ENCODE assay signal across 16 cellular contexts in genomic region chr19:19674315-19674714, GRCh38. TPM values are rescaled to one million over a fixed set of nuclear protein-coding genes. Genes with fewer than 3 reads are reported as not detected.
DNase-seq lines count a peak whose midpoint lies in the region; ATAC-seq and TF ChIP-seq lines count a peak whose summit lies in the region.
"Had no signal": no experiment of that assay in that cellular context is flagged by ENCODE, and none has a peak within 500 bp of the region (broad histone marks: within the 10 kb centered on the region; RNA-seq: fewer than 3 reads in every experiment).

No MANE protein-coding gene starts in this region.

- peaks cover 100% of the 10 kb centered on the region for H3K79me2 ChIP-seq in DND-41 (ENCODE audit: insufficient read depth, low read length)

- peaks cover 92% of the 10 kb centered on the region for H3K36me3 Mint-ChIP-seq in activated naive CD4-positive, alpha-beta T cell treated with anti-CD3 and anti-CD28 coated beads, Interleukin-2, amount 10 ng/mL, durations not matched to agents 7 days and 5 days
- H3K36me3 Mint-ChIP-seq in activated naive CD8-positive, alpha-beta T cell treated with anti-CD3 and anti-CD28 coated beads, Interleukin-2, amount 10 ng/mL, durations not matched to agents 7 days and 5 days, result peaks cover 93% of the 10 kb centered on the region
- H3K36me3 Mint-ChIP-seq in naive thymus-derived CD4-positive, alpha-beta T cell, result peaks cover 31 to 95% (median 78%) of the 10 kb centered on the region in 5 donors

- no peak overlapping the region for H3K4me3 Mint-ChIP-seq in activated naive CD4-positive, alpha-beta T cell treated with anti-CD3 and anti-CD28 coated beads, Interleukin-2, amount 10 ng/mL, durations not matched to agents 7 days and 5 days
- H3K4me3 Mint-ChIP-seq in activated naive CD8-positive, alpha-beta T cell treated with anti-CD3 and anti-CD28 coated beads, Interleukin-2, amount 10 ng/mL, durations not matched to agents 7 days and 5 days, result no peak overlapping the region
- peak overlapping the region in 9 of 10 donors; percentile 37 to 65 (median 51) for H3K4me3 Mint-ChIP-seq in naive thymus-derived CD4-positive, alpha-beta T cell

- H3K27me3 ChIP-seq in DND-41 (ENCODE audit: insufficient read depth, low read length, poor library complexity) (no peaks in the 10 kb centered on the region), upper lobe of left lung (no peaks in the 10 kb centered on the region)
- no peaks in the 10 kb centered on the region for H3K27me3 ChIP-seq in naive thymus-derived CD4-positive, alpha-beta T cell (ENCODE audit: control insufficient read depth in 2 of 2, insufficient read depth in 2 of 2, low read length in 2 of 2)

- WGBS in upper lobe of left lung, 2 donors, result 98 to 99% methylated on average over 6 of the region's 6 CpGs

- H3K27me3 Mint-ChIP-seq in activated naive CD4-positive, alpha-beta T cell treated with anti-CD3 and anti-CD28 coated beads, Interleukin-2, amount 10 ng/mL, durations not matched to agents 7 days and 5 days, result no peaks in the 10 kb centered on the region
- H3K27me3 Mint-ChIP-seq in activated naive CD8-positive, alpha-beta T cell treated with anti-CD3 and anti-CD28 coated beads, Interleukin-2, amount 10 ng/mL, durations not matched to agents 7 days and 5 days, result no peaks in the 10 kb centered on the region
- no peaks in the 10 kb centered on the region for H3K27me3 Mint-ChIP-seq in naive thymus-derived CD4-positive, alpha-beta T cell

- TF ChIP-seq POLR2A in upper lobe of left lung (IDR thresholded peaks at IDR 0.05), result no peak

- peaks cover 64% of the 10 kb centered on the region for H3K9me3 Mint-ChIP-seq in activated naive CD4-positive, alpha-beta T cell treated with anti-CD3 and anti-CD28 coated beads, Interleukin-2, amount 10 ng/mL, durations not matched to agents 7 days and 5 days
- H3K9me3 Mint-ChIP-seq in activated naive CD8-positive, alpha-beta T cell treated with anti-CD3 and anti-CD28 coated beads, Interleukin-2, amount 10 ng/mL, durations not matched to agents 7 days and 5 days, result peaks cover 43% of the 10 kb centered on the region
- H3K9me3 Mint-ChIP-seq in naive thymus-derived CD4-positive, alpha-beta T cell, result peaks cover 4 to 89% (median 69%) of the 10 kb centered on the region in 11 donors

- H3K27ac ChIP-seq in DND-41 (ENCODE audit: low read length), result no peak overlapping the region
- no peak overlapping the region for H3K27ac ChIP-seq in naive thymus-derived CD4-positive, alpha-beta T cell (ENCODE audit: low read depth, low read length)
- H3K27ac ChIP-seq in upper lobe of left lung, result no peak overlapping the region

- H4K20me1 ChIP-seq in DND-41 (ENCODE audit: insufficient read depth, low read length), result peaks cover 63% of the 10 kb centered on the region

- ATAC-seq in DND-41 (ENCODE audit: insufficient read depth, low read depth) (no peak), upper lobe of left lung (ENCODE audit: low FRiP score in 2 of 2) (no peak)
- ATAC-seq in activated naive CD8-positive, alpha-beta T cell treated with anti-CD3 and anti-CD28 coated beads, Interleukin-2, amount 10 ng/mL, durations not matched to agents 7 days and 5 days (ENCODE audit: low read depth), result no peak
- no peak for ATAC-seq in naive thymus-derived CD4-positive, alpha-beta T cell
- ATAC-seq: Panc1, Right ventricle myocardium inferior had no signal

- H3K27ac Mint-ChIP-seq in activated naive CD4-positive, alpha-beta T cell treated with anti-CD3 and anti-CD28 coated beads, Interleukin-2, amount 10 ng/mL, durations not matched to agents 7 days and 5 days, result peak overlapping the region; percentile 81
- H3K27ac Mint-ChIP-seq in activated naive CD8-positive, alpha-beta T cell treated with anti-CD3 and anti-CD28 coated beads, Interleukin-2, amount 10 ng/mL, durations not matched to agents 7 days and 5 days, result peak overlapping the region; percentile 58
- H3K27ac Mint-ChIP-seq in naive thymus-derived CD4-positive, alpha-beta T cell, result peak overlapping the region in 4 of 9 donors; percentile 14 to 59 (median 39)

- H3K4me1 Mint-ChIP-seq in activated naive CD4-positive, alpha-beta T cell treated with anti-CD3 and anti-CD28 coated beads, Interleukin-2, amount 10 ng/mL, durations not matched to agents 7 days and 5 days, result peaks cover 28% of the 10 kb centered on the region
- H3K4me1 Mint-ChIP-seq in activated naive CD8-positive, alpha-beta T cell treated with anti-CD3 and anti-CD28 coated beads, Interleukin-2, amount 10 ng/mL, durations not matched to agents 7 days and 5 days, result peaks cover 22% of the 10 kb centered on the region
- peaks cover 5 to 53% (median 26%) of the 10 kb centered on the region in 7 donors for H3K4me1 Mint-ChIP-seq in naive thymus-derived CD4-positive, alpha-beta T cell

- CTCF ChIA-PET in activated naive CD4-positive, alpha-beta T cell treated with anti-CD3 and anti-CD28 coated beads, Interleukin-2, amount 10 ng/mL, durations not matched to agents 7 days and 5 days (lab: Charles Lee), result no interaction called here
- CTCF ChIA-PET in naive thymus-derived CD4-positive, alpha-beta T cell (lab: Charles Lee), result no interaction called here

- TF ChIP-seq CTCF in DND-41 (IDR thresholded peaks at IDR 0.05; ENCODE audit: borderline replicate concordance, extremely low read depth, low read length, poor library complexity, severe bottlenecking), result no peak
- TF ChIP-seq CTCF in upper lobe of left lung (IDR thresholded peaks at IDR 0.05), result no peak

- TF ChIP-seq EP300 in upper lobe of left lung (IDR thresholded peaks at IDR 0.05), result no peak

- POLR2A ChIA-PET in activated naive CD8-positive, alpha-beta T cell treated with anti-CD3 and anti-CD28 coated beads, Interleukin-2, amount 10 ng/mL, durations not matched to agents 7 days and 5 days (lab: Charles Lee), result no interaction called here
- POLR2A ChIA-PET in naive thymus-derived CD4-positive, alpha-beta T cell (lab: Charles Lee), result interaction anchor here (1.1 to 5.3 kb wide), 2 partner anchors 10 to 11 kb away, joined by 4 to 33 read pairs; no protein-coding TSS in a partner anchor

- no peak overlapping the region for H3K9ac ChIP-seq in DND-41 (ENCODE audit: low read depth, low read length)

- peaks cover 98% of the 10 kb centered on the region for H3K36me3 ChIP-seq in DND-41 (ENCODE audit: insufficient read depth, low read length)
- H3K36me3 ChIP-seq in naive thymus-derived CD4-positive, alpha-beta T cell (ENCODE audit: control insufficient read depth in 2 of 3, insufficient read depth in 3 of 3, low read length in 3 of 3), result peaks cover 53 to 92% (median 57%) of the 10 kb centered on the region in 3 experiments
- peaks cover 17 to 62% (median 29%) of the 10 kb centered on the region in 4 donors for H3K36me3 ChIP-seq in upper lobe of left lung

- intact Hi-C loops in naive thymus-derived CD4-positive, alpha-beta T cell (cut with micrococcal nuclease), result no loop called here

- H2AFZ ChIP-seq in DND-41 (ENCODE audit: low read depth, low read length), result no peak overlapping the region

- no peak for DNase-seq in activated naive CD4-positive, alpha-beta T cell treated with anti-CD3 and anti-CD28 coated beads, Interleukin-2, amount 10 ng/mL, durations not matched to agents 7 days and 5 days
- DNase-seq in activated naive CD4-positive, alpha-beta T cell treated with Interleukin-2 at 50 U/mL for 16 hours, result no peak
- DNase-seq in DND-41 (no peak), upper lobe of left lung (no peak), MV-4-11 (lab: John Stamatoyannopoulos, UW) (no peak), NCI-H524 treated with DMSO at 0.1 percent for 48 hours (lab: John Stamatoyannopoulos, UW) (no peak)
- DNase-seq in activated naive CD8-positive, alpha-beta T cell treated with anti-CD3 and anti-CD28 coated beads, Interleukin-2, amount 10 ng/mL, durations not matched to agents 7 days and 5 days, result no peak
- DNase-seq in naive thymus-derived CD4-positive, alpha-beta T cell, result no peak
- DNase-seq: ACHN, H7, Karpas-422, NCI-H1417, NCI-H2029, NCI-H2171 treated with DMSO at 0.1 percent for 48 hours had no signal

- H3K9me3 ChIP-seq in DND-41 (ENCODE audit: insufficient read depth, low read length, severe bottlenecking) (peaks cover 31% of the 10 kb centered on the region), upper lobe of left lung (peaks cover 5 to 44% (median 18%) of the 10 kb centered on the region in 4 donors)
- peaks cover 6 to 73% (median 51%) of the 10 kb centered on the region in 3 experiments for H3K9me3 ChIP-seq in naive thymus-derived CD4-positive, alpha-beta T cell (ENCODE audit: control insufficient read depth in 2 of 3, low read length in 3 of 3)

- H3K4me2 ChIP-seq in DND-41 (ENCODE audit: insufficient read depth, low read length), result peak overlapping the region; percentile 53

- H3K4me3 ChIP-seq in DND-41 (ENCODE audit: low read depth in 1 of 2, low read length in 2 of 2), result peak overlapping the region in 1 of 2 experiments; percentile 43; a peak in 1 of 4 replicates
- no peak overlapping the region for H3K4me3 ChIP-seq in naive thymus-derived CD4-positive, alpha-beta T cell (ENCODE audit: low read length)
- H3K4me3 ChIP-seq in upper lobe of left lung, result no peak overlapping the region

- peaks cover 66% of the 10 kb centered on the region for H3K4me1 ChIP-seq in DND-41 (ENCODE audit: insufficient read depth, low read length)
- H3K4me1 ChIP-seq in naive thymus-derived CD4-positive, alpha-beta T cell (ENCODE audit: control insufficient read depth in 2 of 2, insufficient read depth in 2 of 2, low read length in 2 of 2), result peaks cover 7 to 17% of the 10 kb centered on the region in 2 donors
- peaks cover 7 to 12% (median 10%) of the 10 kb centered on the region in 4 donors for H3K4me1 ChIP-seq in upper lobe of left lung

RNA-seq across cellular contexts. Expression of gene ZNF101, which starts 5.7 kb away (rescaled TPM):
- total RNA-seq in activated naive CD8-positive, alpha-beta T cell treated with anti-CD3 and anti-CD28 coated beads, Interleukin-2, amount 10 ng/mL, durations not matched to agents 7 days and 5 days, result 100 to 1,000 TPM; 123 to 126 TPM
- 100 to 1,000 TPM in 2 of 5 experiments, 10 to 100 TPM in 3; 67.8 to 202 (median 74.9) TPM for total RNA-seq in naive thymus-derived CD4-positive, alpha-beta T cell
- 100 to 1,000 TPM; 113 to 143 TPM for polyA plus RNA-seq in naive thymus-derived CD4-positive, alpha-beta T cell
- total RNA-seq in upper lobe of left lung, result 10 to 100 TPM in 4 of 6 donors, 1 to 10 TPM in 2; 3.4 to 16.1 (median 11.1) TPM

RNA-seq across cellular contexts. Expression of gene ATP13A1, which starts 10.8 kb away (rescaled TPM):
- 100 to 1,000 TPM; 108 to 115 TPM for total RNA-seq in activated naive CD8-positive, alpha-beta T cell treated with anti-CD3 and anti-CD28 coated beads, Interleukin-2, amount 10 ng/mL, durations not matched to agents 7 days and 5 days
- total RNA-seq in naive thymus-derived CD4-positive, alpha-beta T cell, result 100 to 1,000 TPM in 2 of 5 experiments, 10 to 100 TPM in 3; 86.5 to 138 (median 98.9) TPM
- polyA plus RNA-seq in naive thymus-derived CD4-positive, alpha-beta T cell, result 10 to 100 TPM; 22.2 to 52.7 TPM
- total RNA-seq in upper lobe of left lung, result 100 to 1,000 TPM in 3 of 6 donors, 10 to 100 TPM in 3; 58.6 to 256 (median 97.4) TPM

RNA-seq across cellular contexts. Expression of gene GMIP, which starts 30.9 kb away (rescaled TPM):
- total RNA-seq in activated naive CD8-positive, alpha-beta T cell treated with anti-CD3 and anti-CD28 coated beads, Interleukin-2, amount 10 ng/mL, durations not matched to agents 7 days and 5 days, result 100 to 1,000 TPM; 128 to 135 TPM
- total RNA-seq in naive thymus-derived CD4-positive, alpha-beta T cell, result 100 to 1,000 TPM in 3 of 5 experiments, 10 to 100 TPM in 2; 97.2 to 141 (median 109) TPM
- 10 to 100 TPM; 32.9 to 68.6 TPM for polyA plus RNA-seq in naive thymus-derived CD4-positive, alpha-beta T cell
- total RNA-seq in upper lobe of left lung, result 100 to 1,000 TPM in 1 of 6 donors, 10 to 100 TPM in 5; 20.8 to 109 (median 49.1) TPM

RNA-seq across cellular contexts. Expression of gene LPAR2, which starts 46.3 kb away (rescaled TPM):
- 10 to 100 TPM; 73.6 to 73.8 TPM for total RNA-seq in activated naive CD8-positive, alpha-beta T cell treated with anti-CD3 and anti-CD28 coated beads, Interleukin-2, amount 10 ng/mL, durations not matched to agents 7 days and 5 days
- total RNA-seq in naive thymus-derived CD4-positive, alpha-beta T cell, result 10 to 100 TPM; 64.4 to 91.7 (median 75.0) TPM
- 10 to 100 TPM; 16.5 to 43.2 TPM for polyA plus RNA-seq in naive thymus-derived CD4-positive, alpha-beta T cell
- 10 to 100 TPM; 16.4 to 51.3 (median 24.1) TPM for total RNA-seq in upper lobe of left lung

RNA-seq across cellular contexts. Expression of gene PBX4, which starts 55.8 kb away (rescaled TPM):
- total RNA-seq in activated naive CD8-positive, alpha-beta T cell treated with anti-CD3 and anti-CD28 coated beads, Interleukin-2, amount 10 ng/mL, durations not matched to agents 7 days and 5 days, result 10 to 100 TPM; 41.3 to 46.1 TPM
- total RNA-seq in naive thymus-derived CD4-positive, alpha-beta T cell, result 10 to 100 TPM; 22.6 to 42.7 (median 42.0) TPM
- 1 to 10 TPM; 3.8 to 9.2 TPM for polyA plus RNA-seq in naive thymus-derived CD4-positive, alpha-beta T cell
- 10 to 100 TPM in 2 of 6 donors, 1 to 10 TPM in 4; 2.0 to 30.4 (median 5.8) TPM for total RNA-seq in upper lobe of left lung
- total RNA-seq: Right ventricle myocardium inferior had no signal

Comparison
In these comparisons a context has a peak if more than half of its experiments do, and no peak if none do; other contexts are left out.
1. H3K4me3 Mint-ChIP-seq: peak in naive thymus-derived CD4-positive, alpha-beta T cell (9 of 10); none in activated naive CD4-positive, alpha-beta T cell treated with anti-CD3 and anti-CD28 coated beads, Interleukin-2, amount 10 ng/mL, durations not matched to agents 7 days and 5 days (single experiment) and activated naive CD8-positive, alpha-beta T cell treated with anti-CD3 and anti-CD28 coated beads, Interleukin-2, amount 10 ng/mL, durations not matched to agents 7 days and 5 days (single experiment).
2. RNA of gene ZNF101, which starts 5.7 kb away (total RNA-seq): 123 to 126 TPM in activated naive CD8-positive, alpha-beta T cell treated with anti-CD3 and anti-CD28 coated beads, Interleukin-2, amount 10 ng/mL, durations not matched to agents 7 days and 5 days and 67.8 to 202 TPM in naive thymus-derived CD4-positive, alpha-beta T cell; 3.4 to 16.1 TPM in upper lobe of left lung; every median in the first group is over 4 times any median in the second.